ENCODE assay signal across 13 cellular contexts in the genomic region with DNA sequence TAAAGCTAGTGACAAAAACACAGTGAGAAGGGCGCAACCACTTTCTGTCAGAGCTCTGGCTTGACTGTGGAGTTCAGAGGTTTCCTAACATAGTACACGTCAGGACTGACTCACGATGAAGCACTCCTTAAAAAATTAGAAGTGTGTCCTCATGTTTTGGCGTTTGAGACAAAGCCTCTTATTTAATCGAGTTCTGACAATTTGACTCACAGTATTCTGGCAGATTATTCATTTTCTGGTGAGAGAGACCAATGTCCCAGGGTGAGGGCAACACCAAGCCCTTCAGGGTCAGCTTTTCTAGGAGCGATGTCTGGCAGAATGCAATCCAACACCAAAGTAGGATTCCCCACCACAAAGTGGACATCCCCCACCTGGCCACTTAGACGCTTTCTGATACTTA.
DNase-seq lines count a peak whose midpoint lies in the region; TF ChIP-seq lines count a peak whose summit lies in the region.
"Had no signal": no experiment of that assay in that cellular context is flagged by ENCODE, and none has a peak within 500 bp of the region (broad histone marks: within the 10 kb centered on the region; RNA-seq: fewer than 3 reads in every experiment).

No MANE protein-coding gene starts in this region.

- dilution Hi-C loops in mammary epithelial cell (cut with HindIII; ENCODE audit: low sequenced_read_pairs) = no loop called here

- no peak overlapping the region for H3K27ac ChIP-seq in mammary epithelial cell (ENCODE audit: insufficient read depth, low read depth, low read length)
- H3K27ac ChIP-seq in tibial artery = peak overlapping the region; percentile 25 to 46

- no TSS peak for BruUV-seq in mammary epithelial cell (replicated peaks; lab: Mats Ljungman, UMichigan)

- peak overlapping the region; percentile 70 for H3K4me3 Mint-ChIP-seq in HFFc6
- no peak overlapping the region for H3K4me3 Mint-ChIP-seq in activated CD4-positive, alpha-beta memory T cell treated with anti-CD3 and anti-CD28 coated beads for 36 hours
- H3K4me3 Mint-ChIP-seq: naive thymus-derived CD4-positive, alpha-beta T cell had no signal

- no peaks in the 10 kb centered on the region for H3K36me3 Mint-ChIP-seq in HFFc6 (ENCODE audit: low read depth)
- no peaks in the 10 kb centered on the region for H3K36me3 Mint-ChIP-seq in activated CD4-positive, alpha-beta memory T cell treated with anti-CD3 and anti-CD28 coated beads for 36 hours
- H3K36me3 Mint-ChIP-seq: naive thymus-derived CD4-positive, alpha-beta T cell had no signal

- peaks cover 48% of the 10 kb centered on the region for H3K4me1 Mint-ChIP-seq in HFFc6 (ENCODE audit: low read depth)
- no peaks in the 10 kb centered on the region for H3K4me1 Mint-ChIP-seq in activated CD4-positive, alpha-beta memory T cell treated with anti-CD3 and anti-CD28 coated beads for 36 hours (ENCODE audit: low read depth)

- H4K20me1 ChIP-seq in mammary epithelial cell (ENCODE audit: insufficient read depth, low read length) = no peaks in the 10 kb centered on the region

- DNase-seq in HFFc6 (peak; percentile 93), mammary epithelial cell (peak; percentile 91), iris pigment epithelial cell (ENCODE audit: low read depth) (peak; percentile 91), tibial artery (peak in 1 of 2 donors; percentile 18), CD1c-positive myeloid dendritic cell (ENCODE audit: extremely low spot score) (no peak), DMS53 (lab: John Stamatoyannopoulos, UW) (no peak), T-helper 1 cell (no peak)
- DNase-seq in activated CD4-positive, alpha-beta memory T cell treated with anti-CD3 and anti-CD28 coated beads for 36 hours = no peak
- DNase-seq: activated CD8-positive, alpha-beta memory T cell treated with anti-CD3 and anti-CD28 coated beads for 24 hours; anterior cingulate cortex; naive thymus-derived CD4-positive, alpha-beta T cell; NCI-H187; stimulated activated CD4-positive, alpha-beta T cell treated with anti-CD3 and anti-CD28 coated beads, Interleukin-4, amount 100 ng/mL, for 4 hours had no signal

- in situ Hi-C loops in mammary epithelial cell (cut with MboI; ENCODE audit: low sequenced_read_pairs in 2 of 2) = no loop called here

- no peaks in the 10 kb centered on the region for H3K4me1 ChIP-seq in mammary epithelial cell (ENCODE audit: insufficient read depth, low read length)
- H3K4me1 ChIP-seq in tibial artery = peaks cover 1 to 47% (median 18%) of the 10 kb centered on the region in 4 donors

- H3K79me2 ChIP-seq in mammary epithelial cell (ENCODE audit: insufficient read depth, low read length) = no peaks in the 10 kb centered on the region

- no peaks in the 10 kb centered on the region for H3K9me3 Mint-ChIP-seq in HFFc6
- H3K9me3 Mint-ChIP-seq in activated CD4-positive, alpha-beta memory T cell treated with anti-CD3 and anti-CD28 coated beads for 36 hours = no peaks in the 10 kb centered on the region

- H3K27me3 ChIP-seq in mammary epithelial cell (ENCODE audit: insufficient read depth, low read length) (no peaks in the 10 kb centered on the region), tibial artery (no peaks in the 10 kb centered on the region)

- no peak for TF ChIP-seq CTCF in HFFc6 (IDR thresholded peaks at IDR 0.05)
- no peak for TF ChIP-seq CTCF in mammary epithelial cell (conservative IDR thresholded peaks at IDR 0.05 in 1 of 2, IDR thresholded peaks at IDR 0.05 in 1 of 2; ENCODE audit: extremely low read depth in 1 of 2, insufficient read depth in 1 of 2, low read depth in 1 of 2, low read length in 2 of 2)
- TF ChIP-seq CTCF in tibial artery (IDR thresholded peaks at IDR 0.05) = no peak

- peak overlapping the region; percentile 97 for H3K27ac Mint-ChIP-seq in HFFc6
- no peak overlapping the region for H3K27ac Mint-ChIP-seq in activated CD4-positive, alpha-beta memory T cell treated with anti-CD3 and anti-CD28 coated beads for 36 hours
- H3K27ac Mint-ChIP-seq: naive thymus-derived CD4-positive, alpha-beta T cell had no signal

- H2AFZ ChIP-seq in mammary epithelial cell (ENCODE audit: low read depth, low read length) = no peak overlapping the region

- H3K4me3 ChIP-seq in mammary epithelial cell (replicated peaks in 1 of 3; ENCODE audit: insufficient read depth in 1 of 3, low read depth in 2 of 3, low read length in 3 of 3) (no peak overlapping the region), tibial artery (no peak overlapping the region)

- H3K36me3 ChIP-seq in mammary epithelial cell (ENCODE audit: insufficient read depth, low read length) (no peaks in the 10 kb centered on the region), tibial artery (no peaks in the 10 kb centered on the region)

- POLR2A ChIA-PET in activated CD4-positive, alpha-beta memory T cell treated with anti-CD3 and anti-CD28 coated beads for 36 hours (lab: Charles Lee) = no interaction called here

- H3K9me3 ChIP-seq in mammary epithelial cell (replicated peaks; ENCODE audit: insufficient read depth, low read length) = peaks cover 26% of the 10 kb centered on the region
- H3K9me3 ChIP-seq in tibial artery = no peaks in the 10 kb centered on the region

- H3K4me2 ChIP-seq in mammary epithelial cell (ENCODE audit: insufficient read depth, low read depth, low read length) = no peak overlapping the region

- CTCF ChIA-PET in mammary epithelial cell (lab: Charles Lee; ENCODE audit: low non-redundant PET) = no interaction called here
- CTCF ChIA-PET in activated CD4-positive, alpha-beta memory T cell treated with anti-CD3 and anti-CD28 coated beads for 36 hours (lab: Charles Lee) = no interaction called here

- intact Hi-C loops in mammary epithelial cell (cut with micrococcal nuclease) (loop anchor here (10.0 kb wide), 1 partner anchor 204 kb away; no protein-coding TSS in a partner anchor), tibial artery (cut with DNase I; ENCODE audit: low total_unique reads) (no loop called here)
- intact Hi-C loops in activated CD4-positive, alpha-beta memory T cell treated with anti-CD3 and anti-CD28 coated beads for 36 hours (cut with micrococcal nuclease) = no loop called here

- no peaks in the 10 kb centered on the region; the same call in 1 of the 2 replicates for H3K27me3 Mint-ChIP-seq in HFFc6 (ENCODE audit: insufficient read depth)
- H3K27me3 Mint-ChIP-seq in activated CD4-positive, alpha-beta memory T cell treated with anti-CD3 and anti-CD28 coated beads for 36 hours = no peaks in the 10 kb centered on the region

- no peak overlapping the region for H3K9ac ChIP-seq in mammary epithelial cell (ENCODE audit: insufficient read depth, low read length)

- 40% methylated on average over 7 of the region's 7 CpGs for WGBS in mammary epithelial cell (ENCODE audit: low coverage, missing lambda C conversion rate)

Comparison
In these comparisons a context has a peak if more than half of its experiments do, and no peak if none do; other contexts are left out.
1. DNase-seq: peak in HFFc6 (single experiment), mammary epithelial cell (single experiment) and iris pigment epithelial cell (single experiment); none in CD1c-positive myeloid dendritic cell (single experiment), activated CD4-positive, alpha-beta memory T cell treated with anti-CD3 and anti-CD28 coated beads for 36 hours (single experiment), DMS53 (single experiment) and T-helper 1 cell (0 of 5).